1 cellular context compared by ENCODE assay signal in the genomic region with DNA sequence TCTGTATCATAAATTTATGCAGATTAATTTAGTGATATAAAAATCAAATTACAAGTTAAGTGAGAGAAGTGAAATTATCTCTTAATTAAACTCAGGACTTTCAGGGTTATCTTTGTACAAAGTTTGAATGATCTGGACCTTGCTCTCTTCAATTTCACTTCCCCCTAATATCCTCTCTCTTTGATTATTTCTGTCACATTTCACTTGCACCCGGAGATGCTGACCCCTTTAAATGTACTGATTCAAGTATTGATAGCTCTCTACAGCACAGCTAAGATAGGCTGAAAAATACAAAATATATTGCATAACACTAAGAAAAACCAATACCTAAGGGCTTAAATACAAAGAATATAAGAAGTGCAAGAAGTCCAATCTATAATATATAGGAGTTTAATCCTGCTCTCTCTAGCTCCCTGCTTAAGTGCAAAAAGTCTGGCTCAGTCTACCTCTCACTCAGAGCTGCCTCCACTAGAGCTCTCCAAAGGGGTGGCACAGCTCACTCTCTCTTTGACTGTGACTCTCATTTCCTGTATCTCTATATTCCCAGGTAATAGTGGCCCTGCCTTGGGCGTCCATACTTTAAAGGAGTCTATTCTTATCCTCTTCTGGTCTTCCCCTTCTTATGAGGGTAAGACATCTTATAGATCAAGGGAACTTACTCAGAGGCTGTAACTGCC.
TF ChIP-seq lines count a peak whose summit lies in the region.

No MANE protein-coding gene starts in this region.

TF ChIP-seq in H1, 55 proteins besides CTCF, POLR2A, EP300 and RAD21:
- TF ChIP-seq SIN3A (conservative IDR thresholded peaks at IDR 0.05 in 1 of 2, IDR thresholded peaks at IDR 0.05 in 1 of 2; ENCODE audit: low read depth in 1 of 2, low read length in 2 of 2) (no peak), FOSL1 (IDR thresholded peaks at IDR 0.05; ENCODE audit: insufficient read depth, low read depth, low read length) (no peak), PHF8 (conservative IDR thresholded peaks at IDR 0.05; ENCODE audit: low read depth, low read length) (no peak), SAP30 (IDR thresholded peaks at IDR 0.05; ENCODE audit: insufficient read depth, insufficient replicate concordance, low read length) (no peak), SP1 (IDR thresholded peaks at IDR 0.05; ENCODE audit: low read depth, low read length) (no peak), HDAC2 (IDR thresholded peaks at IDR 0.05; ENCODE audit: borderline replicate concordance in 1 of 2, low read depth in 2 of 2, low read length in 2 of 2) (no peak), SP4 (IDR thresholded peaks at IDR 0.05; ENCODE audit: low read length) (no peak), RFX5 (IDR thresholded peaks at IDR 0.05; ENCODE audit: borderline replicate concordance, low read depth, low read length) (no peak), POU5F1 (IDR thresholded peaks at IDR 0.05; ENCODE audit: low read depth, low read length) (no peak), GABPA (IDR thresholded peaks at IDR 0.05; ENCODE audit: borderline replicate concordance, insufficient read depth, low read length) (no peak), CREB1 (IDR thresholded peaks at IDR 0.05) (no peak), KDM5A (IDR thresholded peaks at IDR 0.05; ENCODE audit: low read length) (no peak), SUZ12 (IDR thresholded peaks at IDR 0.05; ENCODE audit: low read length) (no peak)
